ENCODE assay signal across 11 cellular contexts in the genomic region with DNA sequence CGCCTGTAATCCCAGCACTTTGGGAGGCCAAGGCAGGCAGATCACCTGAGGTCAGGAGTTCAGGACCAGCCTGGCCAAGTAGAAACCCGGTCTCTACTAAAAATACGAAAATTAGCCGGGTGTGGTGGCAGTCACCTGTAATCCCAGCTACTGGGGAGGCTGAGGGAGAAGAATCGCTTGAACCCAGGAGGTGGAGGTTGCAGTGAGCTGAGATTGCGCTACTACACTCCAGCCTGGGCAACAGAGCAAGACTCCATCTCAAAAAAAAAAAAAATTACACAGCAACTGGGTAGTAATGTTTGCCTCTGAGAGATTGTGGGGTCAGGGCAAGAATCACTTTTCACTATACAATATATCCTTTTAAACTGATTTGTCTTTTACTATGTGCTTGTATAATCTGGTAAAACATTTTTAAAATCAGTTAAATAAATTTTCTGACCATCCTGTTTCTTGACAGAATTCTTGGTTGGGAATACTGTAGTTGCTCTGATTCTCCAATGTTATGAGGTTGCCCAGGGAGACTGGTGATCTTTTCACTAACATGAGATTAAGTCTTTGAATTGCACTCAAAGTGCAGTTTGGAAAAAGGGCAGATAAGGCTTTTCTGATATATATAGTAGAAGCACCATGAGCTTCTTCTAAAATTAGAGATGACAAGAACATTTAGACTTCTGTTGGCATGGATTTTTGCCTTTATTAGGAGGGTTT. TPM values are rescaled to one million over a fixed set of nuclear protein-coding genes. Genes with fewer than 3 reads are reported as not detected.
A peak's percentile ranks its signal among the peaks of the same experiment; 100 is the strongest.
DNase-seq lines count a peak whose midpoint lies in the region; ATAC-seq and TF ChIP-seq lines count a peak whose summit lies in the region.
"Had no signal": no experiment of that assay in that cellular context is flagged by ENCODE, and none has a peak within 500 bp of the region (broad histone marks: within the 10 kb centered on the region; RNA-seq: fewer than 3 reads in every experiment).

No MANE protein-coding gene starts in this region.

- ATAC-seq in GM23338, result no peak
- no peak for ATAC-seq in HG02981 (IDR thresholded peaks at IDR 0.05; ENCODE audit: unreplicated experiment)

- H3K27ac ChIP-seq in RWPE1 (peak overlapping the region; percentile 72), GM23338 (ENCODE audit: low read depth) (no peak overlapping the region)

- CTCF ChIA-PET in Caco-2 (lab: Charles Lee), result interaction anchor here (1.9 kb wide), 1 partner anchor 40 kb away, joined by 7 read pairs; a partner anchor contains a TSS
- CTCF ChIA-PET in RWPE1 (lab: Yijun Ruan, JAX), result interaction anchor here (0.6 kb wide), 1 partner anchor 18 kb away, joined by 4 read pairs; no protein-coding TSS in a partner anchor

- H3K27me3 ChIP-seq in Caco-2 (replicated peaks; ENCODE audit: control insufficient read depth, insufficient read depth, low read length), result no peaks in the 10 kb centered on the region
- H3K27me3 ChIP-seq in GM23338 (ENCODE audit: insufficient read depth), result peaks cover 14% of the 10 kb centered on the region
- H3K27me3 ChIP-seq: sigmoid colon had no signal

- no peaks in the 10 kb centered on the region for H3K9me3 ChIP-seq in Caco-2
- H3K9me3 ChIP-seq: sigmoid colon had no signal

- no TSS peak for BruUV-seq in Caco-2 (replicated peaks; lab: Mats Ljungman, UMichigan)

- H3K36me3 Mint-ChIP-seq in Caco-2 (ENCODE audit: insufficient read depth, unreplicated experiment) (peaks cover 26% of the 10 kb centered on the region), nephron (ENCODE audit: low read depth) (peaks cover 15% of the 10 kb centered on the region), GM23338 (ENCODE audit: low read depth) (0 out of 3 replicates have a peak, but pooled peaks cover 3% of the 10 kb centered on the region)

- no peaks in the 10 kb centered on the region for H3K79me2 ChIP-seq in GM23338 (replicated peaks; ENCODE audit: insufficient read depth)

- DNase-seq in Caco-2 (no peak), RWPE1 (ENCODE audit: low spot score) (no peak), epithelial cell of esophagus (ENCODE audit: low read depth) (no peak), GM23338 (ENCODE audit: low spot score) (no peak), NCI-H128 (lab: John Stamatoyannopoulos, UW; ENCODE audit: unreplicated experiment) (no peak)
- DNase-seq in stimulated activated CD8-positive, alpha-beta memory T cell treated with anti-CD3 and anti-CD28 coated beads, Interleukin-4, amount 100 ng/mL, for 48 hours, result no peak
- DNase-seq: NCI-H1436, sigmoid colon had no signal

- H3K27me3 Mint-ChIP-seq in Caco-2 (ENCODE audit: insufficient read depth, unreplicated experiment) (no peaks in the 10 kb centered on the region), nephron (ENCODE audit: low read depth) (peaks cover 28% of the 10 kb centered on the region), GM23338 (ENCODE audit: insufficient read depth, low read depth, poor library complexity) (peaks cover 11% of the 10 kb centered on the region)

- peaks cover 19% of the 10 kb centered on the region for H3K4me1 ChIP-seq in Caco-2
- peaks cover 3% of the 10 kb centered on the region; the same call in 1 of the 2 replicates for H3K4me1 ChIP-seq in GM23338 (ENCODE audit: insufficient read depth)

- H3K4me3 Mint-ChIP-seq in Caco-2 (ENCODE audit: unreplicated experiment) (peak overlapping the region; percentile 79), nephron (peak overlapping the region; percentile 40 to 65 (median 42)), GM23338 (no peak overlapping the region; the same call in 2 of the 3 replicates)

- H3K27ac Mint-ChIP-seq in Caco-2 (ENCODE audit: unreplicated experiment), result no peak overlapping the region
- H3K27ac Mint-ChIP-seq in nephron, result no peak overlapping the region
- no peak overlapping the region for H3K27ac Mint-ChIP-seq in GM23338

- H4K20me1 ChIP-seq in GM23338 (replicated peaks; ENCODE audit: insufficient read depth), result no peaks in the 10 kb centered on the region

- H3K4me2 ChIP-seq in GM23338, result no peak overlapping the region

- H3K9me3 Mint-ChIP-seq in Caco-2 (ENCODE audit: unreplicated experiment) (no peaks in the 10 kb centered on the region), nephron (no peaks in the 10 kb centered on the region), GM23338 (no peaks in the 10 kb centered on the region)
- H3K9me3 Mint-ChIP-seq: central memory CD8-positive, alpha-beta T cell had no signal

- TF ChIP-seq CTCF in Caco-2 (IDR thresholded peaks at IDR 0.05; ENCODE audit: insufficient read depth in 1 of 2, low read depth in 1 of 2, low read length in 1 of 2, severe bottlenecking in 1 of 2, unreplicated experiment in 1 of 2), result no peak
- TF ChIP-seq CTCF in RWPE1 (conservative IDR thresholded peaks at IDR 0.05; ENCODE audit: low read depth), result no peak
- TF ChIP-seq CTCF in epithelial cell of esophagus (IDR thresholded peaks at IDR 0.05; ENCODE audit: insufficient read depth, low read depth, low read length, missing control alignments), result no peak
- no peak for TF ChIP-seq CTCF in nephron (IDR thresholded peaks at IDR 0.05; ENCODE audit: unreplicated experiment in 3 of 3)
- TF ChIP-seq CTCF in GM23338 (conservative IDR thresholded peaks at IDR 0.05; ENCODE audit: low read depth in 2 of 2), result no peak

- H3F3A ChIP-seq in GM23338 (replicated peaks; ENCODE audit: low read depth), result no peaks in the 10 kb centered on the region

- H3K4me3 ChIP-seq in Caco-2 (ENCODE audit: low read depth, low read length), result peak overlapping the region; percentile 94
- peak overlapping the region; percentile 1 for H3K4me3 ChIP-seq in epithelial cell of esophagus (ENCODE audit: low read length)
- no peak overlapping the region for H3K4me3 ChIP-seq in GM23338

- H2AFZ ChIP-seq in GM23338, result no peak overlapping the region

- no peaks in the 10 kb centered on the region for H3K9me2 ChIP-seq in GM23338 (ENCODE audit: insufficient read depth)

- H3K36me3 ChIP-seq in Caco-2 (ENCODE audit: control insufficient read depth, insufficient read depth, low read length), result no peaks in the 10 kb centered on the region; the same call in 1 of the 2 replicates
- H3K36me3 ChIP-seq in GM23338 (ENCODE audit: insufficient read depth), result no peaks in the 10 kb centered on the region

- intact Hi-C loops in Caco-2 (cut with micrococcal nuclease; ENCODE audit: unreplicated experiment), result no loop called here

- POLR2A ChIA-PET in Caco-2 (lab: Charles Lee), result no interaction called here
- POLR2A ChIA-PET in RWPE1 (lab: Yijun Ruan, JAX; ENCODE audit: low non-redundant PET), result interaction anchor here (1.8 kb wide), 1 partner anchor 41 kb away, joined by 4 read pairs; a partner anchor contains a TSS

- H3K4me1 Mint-ChIP-seq in Caco-2 (ENCODE audit: low read depth, unreplicated experiment), result peaks cover 24% of the 10 kb centered on the region
- peaks cover 17% of the 10 kb centered on the region for H3K4me1 Mint-ChIP-seq in nephron
- H3K4me1 Mint-ChIP-seq in GM23338, result peaks cover 13% of the 10 kb centered on the region

TF ChIP-seq in GM23338, 12 proteins besides CTCF, POLR2A, EP300 and RAD21:
- no peak for TF ChIP-seq EZH2phosphoT487 (IDR thresholded peaks at IDR 0.05; ENCODE audit: unreplicated experiment)

RNA-seq across cellular contexts. Expression of a gene that starts 1.5 kb away (rescaled TPM):
- total RNA-seq in Caco-2 (2022), result 35.5 and 36.0 TPM in 2 replicates
- total RNA-seq in GM23338 (2014; rRNA removed; shearing (Covaris generic)), result 11.8 and 12.6 TPM in 2 replicates
- 1.0 and 1.7 TPM in 2 replicates for polyA plus RNA-seq in GM23338 (2016; fragmentation: Nextera tagmentation; extraction: Ambion mirVana)

RNA-seq across cellular contexts. Expression of a gene that starts 40.6 kb away (rescaled TPM):
- total RNA-seq in Caco-2 (2022), result 33.8 and 36.7 TPM in 2 replicates
- 10.1 and 12.4 TPM in 2 replicates for total RNA-seq in GM23338 (2014; rRNA removed; shearing (Covaris generic))
- polyA plus RNA-seq in GM23338 (2016; fragmentation: Nextera tagmentation; extraction: Ambion mirVana), result 15.5 and 16.4 TPM in 2 replicates
